Comparison of ENCODE assay signal across 8 cellular contexts in genomic region chr3:49104052-49104426, GRCh38. TPM values are rescaled to one million over a fixed set of nuclear protein-coding genes. Genes with fewer than 3 reads are reported as not detected.
A peak's percentile ranks its signal among the peaks of the same experiment; 100 is the strongest.
DNase-seq lines count a peak whose midpoint lies in the region; ATAC-seq and TF ChIP-seq lines count a peak whose summit lies in the region.

No MANE protein-coding gene starts in this region.

- H3K4me2 ChIP-seq in PC-9 = peak overlapping the region; percentile 93

- H3K9me3 Mint-ChIP-seq in CD8-positive, alpha-beta T cell = no peaks in the 10 kb centered on the region
- H3K9me3 Mint-ChIP-seq in osteocyte (ENCODE audit: unreplicated experiment) = no peaks in the 10 kb centered on the region

- H3K27ac Mint-ChIP-seq in CD8-positive, alpha-beta T cell = peak overlapping the region; percentile 97
- peak overlapping the region; percentile 97 for H3K27ac Mint-ChIP-seq in osteocyte (ENCODE audit: unreplicated experiment)

- peaks cover 16% of the 10 kb centered on the region for H3K79me2 ChIP-seq in PC-9 (ENCODE audit: low read depth)

- no peak for DNase-seq in CD8-positive, alpha-beta T cell
- no peak for DNase-seq in PC-9
- DNase-seq in epithelial cell of prostate (ENCODE audit: low read depth, low spot score) = no peak
- no peak for DNase-seq in osteocyte (ENCODE audit: extremely low spot score, unreplicated experiment)
- no peak for DNase-seq in GM19240 (ENCODE audit: insufficient read length, low spot score)
- no peak for DNase-seq in middle frontal gyrus (ENCODE audit: extremely low spot score, low spot score)
- DNase-seq in DMS53 (lab: John Stamatoyannopoulos, UW) = no peak
- no peak for DNase-seq in UCSD-AML1 (lab: John Stamatoyannopoulos, UW; ENCODE audit: unreplicated experiment)

- intact Hi-C loops in CD8-positive, alpha-beta T cell (cut with DNase I, micrococcal nuclease) = loop anchor here (1.0 kb wide), 2 partner anchors 10 to 16 kb away; partner anchors contain the start of genes QRICH1 (in 2 of the 2) and USP19 (in 2 of the 2)
- intact Hi-C loops in PC-9 (cut with micrococcal nuclease; ENCODE audit: unreplicated experiment) = loop anchor here (1.0 kb wide), 1 partner anchor 10 kb away; the partner anchor contains the start of gene QRICH1

- H4K20me1 ChIP-seq in PC-9 (ENCODE audit: insufficient read depth) = no peaks in the 10 kb centered on the region

- H3K9me3 ChIP-seq in CD8-positive, alpha-beta T cell (ENCODE audit: low read length) = no peaks in the 10 kb centered on the region
- no peaks in the 10 kb centered on the region for H3K9me3 ChIP-seq in PC-9 (ENCODE audit: insufficient read depth, low read depth)

- peaks cover 29% of the 10 kb centered on the region for H3K4me1 Mint-ChIP-seq in CD8-positive, alpha-beta T cell (ENCODE audit: low read depth)
- H3K4me1 Mint-ChIP-seq in osteocyte (ENCODE audit: unreplicated experiment) = peaks cover 27% of the 10 kb centered on the region

- H3K4me3 Mint-ChIP-seq in CD8-positive, alpha-beta T cell = peak overlapping the region; percentile 98
- H3K4me3 Mint-ChIP-seq in osteocyte (ENCODE audit: unreplicated experiment) = peak overlapping the region; percentile 98

- peaks cover 59% of the 10 kb centered on the region for H3K36me3 Mint-ChIP-seq in CD8-positive, alpha-beta T cell
- H3K36me3 Mint-ChIP-seq in osteocyte (ENCODE audit: unreplicated experiment) = peaks cover 33% of the 10 kb centered on the region

- BruUV-seq in PC-9 (replicated peaks; lab: Mats Ljungman, UMichigan) = no TSS peak

- no peak for TF ChIP-seq CTCF in CD8-positive, alpha-beta T cell (IDR thresholded peaks at IDR 0.05)
- TF ChIP-seq CTCF in PC-9 (conservative IDR thresholded peaks at IDR 0.05) (no peak), osteocyte (IDR thresholded peaks at IDR 0.05) (no peak)

- H3K4me1 ChIP-seq in CD8-positive, alpha-beta T cell (ENCODE audit: insufficient read depth, low read length) = peaks cover 15% of the 10 kb centered on the region
- peaks cover 5% of the 10 kb centered on the region for H3K4me1 ChIP-seq in PC-9 (replicated peaks; ENCODE audit: insufficient read depth)

- peaks cover 32% of the 10 kb centered on the region for H3K36me3 ChIP-seq in CD8-positive, alpha-beta T cell (ENCODE audit: insufficient read depth, low read length)
- H3K36me3 ChIP-seq in PC-9 (ENCODE audit: low read depth) = peaks cover 5% of the 10 kb centered on the region; the same call in 1 of the 2 replicates

- H3K27ac ChIP-seq in CD8-positive, alpha-beta T cell (ENCODE audit: low read depth, low read length) = peak overlapping the region; percentile 73
- H3K27ac ChIP-seq in PC-9 (no peak overlapping the region), epithelial cell of prostate (peak overlapping the region; percentile 62)

- CTCF ChIA-PET in CD8-positive, alpha-beta T cell (lab: Charles Lee) = interaction anchor here (2.3 kb wide), 1 partner anchor 10 kb away, joined by 9 read pairs; the partner anchor contains the start of gene QRICH1
- CTCF ChIA-PET in PC-9 (lab: Charles Lee) = interaction anchor here (0.9 kb wide), 1 partner anchor 10 kb away, joined by 4 read pairs; the partner anchor contains the start of gene QRICH1

- no peak for ATAC-seq in CD8-positive, alpha-beta T cell

- H3F3A ChIP-seq in PC-9 (ENCODE audit: insufficient read depth, low read depth) = no peaks in the 10 kb centered on the region; the same call in 1 of the 2 replicates

- H3K9me2 ChIP-seq in PC-9 (ENCODE audit: insufficient read depth) = no peaks in the 10 kb centered on the region

- peak overlapping the region; percentile 96 for H2AFZ ChIP-seq in PC-9

- POLR2A ChIA-PET in CD8-positive, alpha-beta T cell (lab: Charles Lee) = interaction anchor here (0.8 to 6.0 kb wide), 5 partner anchors 10 to 97 kb away, joined by 3 to 51 read pairs (median 5); partner anchors contain the start of genes NDUFAF3, QRICH1, USP19 and WDR6
- POLR2A ChIA-PET in PC-9 (lab: Charles Lee; ENCODE audit: unreplicated experiment) = interaction anchor here (0.6 kb wide), 3 partner anchors 10 to 28 kb away, joined by 3 to 7 read pairs (median 6); partner anchors contain the start of genes QRICH1 and USP19

- no peaks in the 10 kb centered on the region for H3K27me3 ChIP-seq in CD8-positive, alpha-beta T cell (ENCODE audit: insufficient read depth, low read length)
- H3K27me3 ChIP-seq in PC-9 (ENCODE audit: insufficient read depth, low read depth) = no peaks in the 10 kb centered on the region

- peak overlapping the region; percentile 85 for H3K4me3 ChIP-seq in CD8-positive, alpha-beta T cell (ENCODE audit: low read depth, low read length)
- peak overlapping the region; percentile 96 for H3K4me3 ChIP-seq in PC-9

- no peaks in the 10 kb centered on the region for H3K27me3 Mint-ChIP-seq in CD8-positive, alpha-beta T cell (ENCODE audit: low read depth)
- no peaks in the 10 kb centered on the region for H3K27me3 Mint-ChIP-seq in osteocyte (ENCODE audit: unreplicated experiment)

RNA-seq across cellular contexts. Expression of gene QARS1, which starts 0.5 kb away (rescaled TPM):
- total RNA-seq in CD8-positive, alpha-beta T cell = 100 to 1,000 TPM; 307 to 343 TPM
- total RNA-seq in PC-9 (2021) (334 and 337 TPM in 2 replicates), osteocyte (252 and 266 TPM in 2 replicates)

RNA-seq across cellular contexts. Expression of gene QRICH1, which starts 10.2 kb away (rescaled TPM):
- 100 to 1,000 TPM; 232 to 246 TPM for total RNA-seq in CD8-positive, alpha-beta T cell
- total RNA-seq in PC-9 (2021) (84.8 and 87.5 TPM in 2 replicates), osteocyte (92.9 and 104 TPM in 2 replicates)

RNA-seq across cellular contexts. Expression of gene USP19, which starts 16.6 kb away (rescaled TPM):
- total RNA-seq in CD8-positive, alpha-beta T cell = 10 to 100 TPM; 88.6 to 90.5 TPM
- total RNA-seq in PC-9 (2021) (72.1 TPM in 2 replicates), osteocyte (75.7 and 75.9 TPM in 2 replicates)

RNA-seq across cellular contexts. Expression of gene LAMB2, which starts 28.8 kb away (rescaled TPM):
- total RNA-seq in CD8-positive, alpha-beta T cell = not detected
- total RNA-seq in PC-9 (2021) (230 and 238 TPM in 2 replicates), osteocyte (721 and 811 TPM in 2 replicates)
